Comparison of ENCODE assay signal across 9 cellular contexts in genomic region chr2:191012845-191013616, GRCh38. TPM values are rescaled to one million over a fixed set of nuclear protein-coding genes. Genes with fewer than 3 reads are reported as not detected.
A peak's percentile ranks its signal among the peaks of the same experiment; 100 is the strongest.
DNase-seq lines count a peak whose midpoint lies in the region; ATAC-seq, FAIRE-seq and TF ChIP-seq lines count a peak whose summit lies in the region.
"Had no signal": no experiment of that assay in that cellular context is flagged by ENCODE, and none has a peak within 500 bp of the region (broad histone marks: within the 10 kb centered on the region; RNA-seq: fewer than 3 reads in every experiment).

No MANE protein-coding gene starts in this region.

- no peak for TF ChIP-seq EP300 in upper lobe of left lung (IDR thresholded peaks at IDR 0.05)

- FAIRE-seq in kidney (lab: Jason Lieb, UNC) (no peak), HTR-8/SVneo (lab: Jason Lieb, UNC) (no peak)

- H3K4me1 ChIP-seq in kidney (ENCODE audit: control insufficient read depth in 1 of 2, insufficient read depth in 1 of 2, low read depth in 1 of 2, low read length in 2 of 2) = peaks cover 0 to 15% of the 10 kb centered on the region in 2 donors
- peaks cover 33 to 50% (median 41%) of the 10 kb centered on the region in 4 donors for H3K4me1 ChIP-seq in upper lobe of left lung

- H3K27ac ChIP-seq in adipose tissue (ENCODE audit: low read depth, low read length) = peak overlapping the region; percentile 78
- peak overlapping the region; percentile 91 to 97 for H3K27ac ChIP-seq in kidney (ENCODE audit: low read depth in 2 of 2, low read length in 2 of 2)
- peak overlapping the region; percentile 90 to 97 (median 93) for H3K27ac ChIP-seq in upper lobe of left lung

- CTCF ChIA-PET in activated CD8-positive, alpha-beta memory T cell treated with anti-CD3 and anti-CD28 coated beads, Interleukin-2, amount 10 ng/mL, durations not matched to agents 7 days and 5 days (lab: Charles Lee) = interaction anchor here (1.0 to 2.5 kb wide), 4 partner anchors 10 to 16 kb away, joined by 3 to 12 read pairs (median 4); no protein-coding TSS in a partner anchor

- H3K9me3 ChIP-seq in kidney (ENCODE audit: control insufficient read depth in 1 of 2, low read length in 2 of 2) = no peaks in the 10 kb centered on the region
- no peaks in the 10 kb centered on the region for H3K9me3 ChIP-seq in upper lobe of left lung

- DNase-seq in activated CD8-positive, alpha-beta memory T cell treated with anti-CD3 and anti-CD28 coated beads, Interleukin-2, amount 10 ng/mL, durations not matched to agents 7 days and 5 days = no peak
- DNase-seq in activated CD8-positive, alpha-beta memory T cell treated with anti-CD3 and anti-CD28 coated beads, Interleukin-2, amount 50 U/mL, for 48 hours = no peak
- DNase-seq in kidney (no peak), upper lobe of left lung (peak in 1 of 2 donors; percentile 42), HTR-8/SVneo (ENCODE audit: insufficient read length, low spot score) (no peak), COLO668 (lab: John Stamatoyannopoulos, UW; ENCODE audit: unreplicated experiment) (no peak)

- no peaks in the 10 kb centered on the region for H3K9me3 Mint-ChIP-seq in activated CD8-positive, alpha-beta memory T cell treated with anti-CD3 and anti-CD28 coated beads, Interleukin-2, amount 10 ng/mL, durations not matched to agents 7 days and 5 days (ENCODE audit: low read depth)

- H3K4me3 ChIP-seq in kidney (ENCODE audit: low read length in 2 of 2) (peak overlapping the region; percentile 85 to 100), upper lobe of left lung (peak overlapping the region; percentile 68 to 88 (median 84))

- no peaks in the 10 kb centered on the region for H3K27me3 ChIP-seq in upper lobe of left lung

- H3K4me3 Mint-ChIP-seq in activated CD8-positive, alpha-beta memory T cell treated with anti-CD3 and anti-CD28 coated beads, Interleukin-2, amount 10 ng/mL, durations not matched to agents 7 days and 5 days = no peak overlapping the region
- H3K4me3 Mint-ChIP-seq: activated naive CD8-positive, alpha-beta T cell had no signal

- peaks cover 38% of the 10 kb centered on the region for H3K4me1 Mint-ChIP-seq in activated CD8-positive, alpha-beta memory T cell treated with anti-CD3 and anti-CD28 coated beads, Interleukin-2, amount 10 ng/mL, durations not matched to agents 7 days and 5 days

- ATAC-seq in activated CD8-positive, alpha-beta memory T cell treated with anti-CD3 and anti-CD28 coated beads, Interleukin-2, amount 10 ng/mL, durations not matched to agents 7 days and 5 days = peak; percentile 3
- ATAC-seq in upper lobe of left lung (ENCODE audit: low FRiP score in 2 of 2) (peak; percentile 8 to 30), HG02610 (IDR thresholded peaks at IDR 0.05; ENCODE audit: unreplicated experiment) (no peak)

- intact Hi-C loops in kidney (cut with DNase I) = no loop called here

- peak overlapping the region; percentile 79 to 91 for H3K9ac ChIP-seq in kidney (ENCODE audit: low read length in 2 of 2)

- no peaks in the 10 kb centered on the region for H3K27me3 Mint-ChIP-seq in activated CD8-positive, alpha-beta memory T cell treated with anti-CD3 and anti-CD28 coated beads, Interleukin-2, amount 10 ng/mL, durations not matched to agents 7 days and 5 days
- H3K27me3 Mint-ChIP-seq: activated naive CD8-positive, alpha-beta T cell had no signal

- peaks cover 34% of the 10 kb centered on the region for H3K36me3 Mint-ChIP-seq in activated CD8-positive, alpha-beta memory T cell treated with anti-CD3 and anti-CD28 coated beads, Interleukin-2, amount 10 ng/mL, durations not matched to agents 7 days and 5 days

- 29 to 41% (median 37%) methylated on average over 11 of the region's 11 CpGs for WGBS in adipose tissue, 3 donors
- 24 to 28% methylated on average over 11 of the region's 11 CpGs for WGBS in upper lobe of left lung, 2 donors

- H3K27ac Mint-ChIP-seq in activated CD8-positive, alpha-beta memory T cell treated with anti-CD3 and anti-CD28 coated beads, Interleukin-2, amount 10 ng/mL, durations not matched to agents 7 days and 5 days = no peak overlapping the region
- H3K27ac Mint-ChIP-seq: activated naive CD8-positive, alpha-beta T cell had no signal

- H3K36me3 ChIP-seq in kidney (ENCODE audit: control insufficient read depth in 1 of 2, insufficient read depth in 2 of 2, low read length in 2 of 2) (peaks cover 4 to 9% of the 10 kb centered on the region in 2 donors), upper lobe of left lung (peaks cover 0 to 24% (median 7%) of the 10 kb centered on the region in 4 donors)

- TF ChIP-seq CTCF in kidney (IDR thresholded peaks at IDR 0.05; ENCODE audit: borderline replicate concordance, extremely low read depth, insufficient read depth) (no peak), upper lobe of left lung (IDR thresholded peaks at IDR 0.05) (no peak)

- TF ChIP-seq POLR2A in upper lobe of left lung (IDR thresholded peaks at IDR 0.05) = no peak

RNA-seq across cellular contexts. Expression of gene STAT1, which starts 0.9 kb away (rescaled TPM):
- 100 to 1,000 TPM; 385 to 515 TPM for total RNA-seq in activated CD8-positive, alpha-beta memory T cell treated with anti-CD3 and anti-CD28 coated beads, Interleukin-2, amount 10 ng/mL, durations not matched to agents 7 days and 5 days
- 10 to 100 TPM; 19.9 to 43.8 (median 34.0) TPM for polyA plus RNA-seq in adipose tissue
- total RNA-seq in kidney = 121 TPM
- polyA plus RNA-seq in kidney (ENCODE audit: insufficient read depth, low read depth, low replicate concordance) = 37.5 TPM
- 100 to 1,000 TPM in 2 of 6 donors, 10 to 100 TPM in 4; 69.3 to 120 (median 83.1) TPM for total RNA-seq in upper lobe of left lung
